16 cellular contexts compared by ENCODE assay signal in the genomic region with DNA sequence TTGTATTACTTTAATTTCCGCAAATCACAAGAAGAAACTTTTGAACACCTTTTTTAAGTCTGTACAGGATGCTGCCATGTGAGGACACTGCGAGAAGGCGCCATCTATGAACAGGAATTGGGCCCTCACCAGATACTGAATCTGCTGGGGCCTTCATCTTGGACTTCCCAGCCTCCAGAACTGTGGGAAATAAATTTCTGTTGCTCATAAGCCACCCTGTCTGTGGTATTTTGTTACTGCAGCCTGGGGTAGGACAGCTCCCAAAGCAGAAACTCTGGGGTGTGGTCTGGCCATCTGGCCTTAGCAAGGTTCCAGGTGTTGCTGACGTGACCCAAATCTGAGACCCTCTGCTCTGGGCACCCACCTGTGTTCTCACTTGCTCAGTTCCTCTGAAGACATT. TPM values are rescaled to one million over a fixed set of nuclear protein-coding genes. Genes with fewer than 3 reads are reported as not detected.
A peak's percentile ranks its signal among the peaks of the same experiment; 100 is the strongest.
DNase-seq lines count a peak whose midpoint lies in the region; ATAC-seq, FAIRE-seq and TF ChIP-seq lines count a peak whose summit lies in the region.
"Had no signal": no experiment of that assay in that cellular context is flagged by ENCODE, and none has a peak within 500 bp of the region (broad histone marks: within the 10 kb centered on the region; RNA-seq: fewer than 3 reads in every experiment).

No MANE protein-coding gene starts in this region.

- WGBS in HepG2 (ENCODE audit: low lambda C conversion rate), result 99% methylated on average over 4 of the region's 4 CpGs
- WGBS in right lobe of liver (ENCODE audit: insufficient coverage, low coverage, low lambda C conversion rate, missing lambda C conversion rate), result 94% methylated on average over 3 of the region's 4 CpGs

- H3K4me1 Mint-ChIP-seq in central memory CD8-positive, alpha-beta T cell, result peaks cover 58% of the 10 kb centered on the region
- peaks cover 42 to 88% of the 10 kb centered on the region in 2 donors for H3K4me1 Mint-ChIP-seq in stimulated activated naive B cell treated with anti-CD40 and anti-IgM and Interleukin-4, amounts not matched to agents 10 μg/mL and 1 μg/mL and 100 μg/mL, for 72 hours

- in situ Hi-C loops in HepG2 (cut with HindIII; ENCODE audit: extremely low pct_ligation_motif_present, low pct_unique_long_range_greater_than_20kb), result loop anchor here (25.0 kb wide), 1 partner anchor 840 kb away; the partner anchor contains the start of genes C2orf49 and TGFBRAP1

- no peak overlapping the region for H3K4me3 Mint-ChIP-seq in central memory CD8-positive, alpha-beta T cell
- no peak overlapping the region for H3K4me3 Mint-ChIP-seq in stimulated activated naive B cell treated with anti-CD40 and anti-IgM and Interleukin-4, amounts not matched to agents 10 μg/mL and 1 μg/mL and 100 μg/mL, for 72 hours

- H3K27ac ChIP-seq in HepG2 (ENCODE audit: extremely low read length, insufficient read depth, low read length), result no peak overlapping the region
- H3K27ac ChIP-seq in right lobe of liver, result no peak overlapping the region
- H3K27ac ChIP-seq in HCT116 (ENCODE audit: low read depth, low read length), result no peak overlapping the region

- H3K4me3 ChIP-seq in HepG2 (replicated peaks in 1 of 3; ENCODE audit: insufficient read depth in 1 of 3, low read depth in 2 of 3, low read length in 3 of 3), result no peak overlapping the region
- no peak overlapping the region for H3K4me3 ChIP-seq in right lobe of liver
- H3K4me3 ChIP-seq in HCT116 (replicated peaks in 1 of 2; ENCODE audit: low read depth in 1 of 2, low read length in 2 of 2), result no peak overlapping the region

- TF ChIP-seq POLR2A in HepG2 (IDR thresholded peaks at IDR 0.05; ENCODE audit: insufficient read depth in 1 of 2, low read depth in 2 of 2, low read length in 2 of 2) (no peak), right lobe of liver (IDR thresholded peaks at IDR 0.05) (no peak), HCT116 (IDR thresholded peaks at IDR 0.05; ENCODE audit: borderline replicate concordance, extremely low read depth, insufficient read depth, insufficient read length) (no peak)

- FAIRE-seq in HepG2 (lab: Jason Lieb, UNC), result no peak
- FAIRE-seq: GM12892, GM19239 had no signal

- H3K27me3 Mint-ChIP-seq in central memory CD8-positive, alpha-beta T cell, result no peaks in the 10 kb centered on the region
- H3K27me3 Mint-ChIP-seq in stimulated activated naive B cell treated with anti-CD40 and anti-IgM and Interleukin-4, amounts not matched to agents 10 μg/mL and 1 μg/mL and 100 μg/mL, for 72 hours, result no peaks in the 10 kb centered on the region
- H3K27me3 Mint-ChIP-seq: CD4-positive, CD25-positive, alpha-beta regulatory T cell had no signal

- TF ChIP-seq EP300 in HepG2 (IDR thresholded peaks at IDR 0.05; ENCODE audit: low read depth in 2 of 2, low read length in 2 of 2) (no peak), HepG2 (CRISPR knock-in tag; IDR thresholded peaks at IDR 0.05; ENCODE audit: borderline replicate concordance) (no peak)

- H3K9ac ChIP-seq in HepG2 (ENCODE audit: insufficient read depth, low read depth, low read length) (no peak overlapping the region), HCT116 (ENCODE audit: low read length) (no peak overlapping the region)

- H3K4me2 ChIP-seq in HepG2 (ENCODE audit: low read depth, low read length) (no peak overlapping the region), HCT116 (ENCODE audit: low read length) (no peak overlapping the region)

- no peak overlapping the region for H2AFZ ChIP-seq in HepG2 (ENCODE audit: low read length)
- no peak overlapping the region for H2AFZ ChIP-seq in HCT116 (ENCODE audit: low read depth, low read length, poor library complexity, severe bottlenecking)

- BruUV-seq in HepG2 (replicated peaks; lab: Mats Ljungman, UMichigan) (no TSS peak), HCT116 (replicated peaks; lab: Mats Ljungman, UMichigan) (no TSS peak)

- RAD21 ChIA-PET in HCT116 (lab: Charles Lee; ENCODE audit: low non-redundant PET in 1 of 2, low total read pairs in 2 of 2, uncharacterized antibody in 2 of 2, unreplicated experiment in 2 of 2), result no interaction called here

- H3K4me1 ChIP-seq in HepG2 (ENCODE audit: insufficient read depth, low read length) (peaks cover 25% of the 10 kb centered on the region), right lobe of liver (no peaks in the 10 kb centered on the region), HCT116 (ENCODE audit: control insufficient read depth in 1 of 2, insufficient read depth in 2 of 2, low read length in 2 of 2) (no peaks in the 10 kb centered on the region)

- H3K27me3 ChIP-seq in HepG2 (ENCODE audit: control insufficient read depth in 1 of 2, insufficient read depth in 2 of 2, low read length in 2 of 2) (no peaks in the 10 kb centered on the region), right lobe of liver (no peaks in the 10 kb centered on the region), HCT116 (ENCODE audit: insufficient read depth, low read length) (no peaks in the 10 kb centered on the region)

- H3K9me2 ChIP-seq in HCT116 (ENCODE audit: insufficient read depth), result no peaks in the 10 kb centered on the region

- CTCF ChIA-PET in HepG2 (lab: Yijun Ruan, JAX; ENCODE audit: low intra/inter-chr PET ratio, low total read pairs), result no interaction called here
- CTCF ChIA-PET in HCT116 (lab: Charles Lee), result no interaction called here

- intact Hi-C loops in HepG2 (cut with micrococcal nuclease; ENCODE audit: unreplicated experiment) (no loop called here), right lobe of liver (cut with DNase I) (no loop called here), HCT116 (cut with micrococcal nuclease) (no loop called here)

- DNase-seq in HepG2 (ENCODE audit: low spot score) (no peak), right lobe of liver (no peak), HCT116 (ENCODE audit: low read depth, low spot score) (no peak), NCI-H2029 treated with DMSO at 0.1 percent for 48 hours (lab: John Stamatoyannopoulos, UW) (no peak), anterior cingulate cortex (lab: John Stamatoyannopoulos, UW) (no peak)
- no peak for DNase-seq in central memory CD8-positive, alpha-beta T cell (ENCODE audit: low spot score in 2 of 2)
- no peak for DNase-seq in stimulated activated naive B cell treated with anti-CD40 and anti-IgM and Interleukin-4, amounts not matched to agents 10 μg/mL and 1 μg/mL and 100 μg/mL, for 72 hours
- DNase-seq in activated CD8-positive, alpha-beta memory T cell treated with anti-CD3 and anti-CD28 coated beads for 24 hours, result no peak
- DNase-seq: CD4-positive, CD25-positive, alpha-beta regulatory T cell; DMS153; DMS79 treated with DMSO at 0.1 percent for 48 hours; GDM1; IMR-90; KG1 had no signal

- POLR2A ChIA-PET in HepG2 (lab: Yijun Ruan, JAX), result interaction anchor here (0.8 to 1.1 kb wide), 2 partner anchors 50 to 53 kb away, joined by 3 read pairs; no protein-coding TSS in a partner anchor
- POLR2A ChIA-PET in HCT116 (lab: Charles Lee), result no interaction called here

- no peaks in the 10 kb centered on the region for H3K9me3 Mint-ChIP-seq in central memory CD8-positive, alpha-beta T cell
- H3K9me3 Mint-ChIP-seq in stimulated activated naive B cell treated with anti-CD40 and anti-IgM and Interleukin-4, amounts not matched to agents 10 μg/mL and 1 μg/mL and 100 μg/mL, for 72 hours, result no peaks in the 10 kb centered on the region
- H3K9me3 Mint-ChIP-seq: CD4-positive, CD25-positive, alpha-beta regulatory T cell had no signal

- H3K9me3 ChIP-seq in HepG2 (ENCODE audit: low read length) (no peaks in the 10 kb centered on the region), right lobe of liver (no peaks in the 10 kb centered on the region), HCT116 (ENCODE audit: control insufficient read depth in 1 of 2, insufficient read depth in 1 of 2, low read depth in 1 of 2, low read length in 2 of 2) (no peaks in the 10 kb centered on the region)

- ATAC-seq in HepG2, result no peak
- no peak for ATAC-seq in right lobe of liver
- peak; percentile 49; the same call in 1 of the 2 replicates for ATAC-seq in HCT116
- ATAC-seq in central memory CD8-positive, alpha-beta T cell (replicated peaks; ENCODE audit: extremely low read depth, poor library complexity, severe bottlenecking), result no peak
- ATAC-seq in stimulated activated naive B cell treated with anti-CD40 and anti-IgM and Interleukin-4, amounts not matched to agents 10 μg/mL and 1 μg/mL and 100 μg/mL, for 72 hours (replicated peaks), result peak; percentile 21 to 27

- peaks cover 9 to 10% of the 10 kb centered on the region in 2 experiments; a peak in 3 of 5 replicates for H3K36me3 ChIP-seq in HepG2 (replicated peaks in 1 of 2; ENCODE audit: control insufficient read depth in 1 of 2, insufficient read depth in 2 of 2, low read length in 2 of 2)
- H3K36me3 ChIP-seq in right lobe of liver, result no peaks in the 10 kb centered on the region
- no peaks in the 10 kb centered on the region for H3K36me3 ChIP-seq in HCT116 (ENCODE audit: control insufficient read depth in 1 of 2, insufficient read depth in 2 of 2, low read length in 2 of 2)

- no peak for TF ChIP-seq RAD21 in HepG2 (CRISPR knock-in tag; IDR thresholded peaks at IDR 0.05)
- TF ChIP-seq RAD21 in HCT116 (IDR thresholded peaks at IDR 0.05; ENCODE audit: low read depth), result no peak

- H4K20me1 ChIP-seq in HepG2 (ENCODE audit: insufficient read depth, low read length) (peaks cover 4% of the 10 kb centered on the region; the same call in 1 of the 2 replicates), HCT116 (ENCODE audit: insufficient read depth) (no peaks in the 10 kb centered on the region)

- no peak for TF ChIP-seq CTCF in HepG2 (CRISPR knock-in tag; IDR thresholded peaks at IDR 0.05)
- no peak for TF ChIP-seq CTCF in right lobe of liver (IDR thresholded peaks at IDR 0.05)
- TF ChIP-seq CTCF in HCT116 (IDR thresholded peaks at IDR 0.05 in 2 of 3, conservative IDR thresholded peaks at IDR 0.05 in 1 of 3; ENCODE audit: borderline replicate concordance in 1 of 3, insufficient read depth in 1 of 3, low read depth in 2 of 3, low read length in 2 of 3), result 0 out of 6 replicates have a peak, but pooled peaks of 1 of the 3 experiments have one; percentile 7

- H3K36me3 Mint-ChIP-seq in central memory CD8-positive, alpha-beta T cell (ENCODE audit: insufficient read depth), result peaks cover 4% of the 10 kb centered on the region
- peaks cover 20 to 45% of the 10 kb centered on the region in 2 donors for H3K36me3 Mint-ChIP-seq in stimulated activated naive B cell treated with anti-CD40 and anti-IgM and Interleukin-4, amounts not matched to agents 10 μg/mL and 1 μg/mL and 100 μg/mL, for 72 hours

- H3K27ac Mint-ChIP-seq in central memory CD8-positive, alpha-beta T cell (ENCODE audit: low read depth), result peak overlapping the region; percentile 27
- H3K27ac Mint-ChIP-seq in stimulated activated naive B cell treated with anti-CD40 and anti-IgM and Interleukin-4, amounts not matched to agents 10 μg/mL and 1 μg/mL and 100 μg/mL, for 72 hours, result no peak overlapping the region

- H3K79me2 ChIP-seq in HepG2 (ENCODE audit: insufficient read depth, low read length) (peaks cover 63% of the 10 kb centered on the region), HCT116 (ENCODE audit: insufficient read depth, low read length) (peaks cover 76% of the 10 kb centered on the region)

RNA-seq across cellular contexts. Expression of gene UXS1, which starts 16.5 kb away (rescaled TPM):
- total RNA-seq in HepG2 (2016; rRNA removed; fragmentation: Illumina TruSeq; extraction: Trizol) (35.4 and 53.3 TPM in 2 replicates), right lobe of liver (10 to 100 TPM in 5 of 6 experiments, 1 to 10 TPM in 1; 8.2 to 56.2 (median 14.0) TPM), HCT116 (2021; ENCODE audit: unreplicated experiment) (45.7 TPM)
- total RNA-seq in HepG2 (2016; cell fraction: cytosol; rRNA removed; fragmentation: Illumina TruSeq; extraction: Trizol; ENCODE audit: low read depth), result 213 and 242 TPM in 2 replicates
- 35.4 and 55.0 TPM in 2 replicates for total RNA-seq in HepG2 (2016; cell fraction: insoluble cytoplasmic fraction; rRNA removed; fragmentation: Illumina TruSeq; extraction: Trizol)
- total RNA-seq in HepG2 (2016; cell fraction: membrane; rRNA removed; fragmentation: Illumina TruSeq; extraction: Trizol), result 82.8 and 94.5 TPM in 2 replicates
- total RNA-seq in HepG2 (2016; cell fraction: nucleus; rRNA removed; fragmentation: Illumina TruSeq; extraction: Trizol), result 81.3 and 87.6 TPM in 2 replicates
- 110 and 117 TPM in 2 replicates for polyA plus RNA-seq in HepG2 (2011; rRNA removed)
- 84.0 and 87.5 TPM in 2 replicates for polyA plus RNA-seq in HepG2 (2011; cell fraction: cytosol; rRNA removed)
- 63.2 and 66.8 TPM in 2 replicates for polyA plus RNA-seq in HepG2 (2011; cell fraction: nucleus; rRNA removed)
- 66.7 and 76.7 TPM in 2 replicates for polyA plus RNA-seq in HepG2 (2012)
- 24.5 and 28.9 TPM in 2 replicates for polyA plus RNA-seq in HepG2 (2016; cell fraction: cytosol; fragmentation: Illumina TruSeq; extraction: Trizol; ENCODE audit: low read depth)
- 51.5 and 54.9 TPM in 2 replicates for polyA plus RNA-seq in HepG2 (2016; cell fraction: insoluble cytoplasmic fraction; fragmentation: Illumina TruSeq; extraction: Trizol; ENCODE audit: low read depth)
- 39.9 TPM in 2 replicates for polyA plus RNA-seq in HepG2 (2016; cell fraction: membrane; fragmentation: Illumina TruSeq; extraction: Trizol; ENCODE audit: low read depth)
- 128 and 133 TPM in 2 replicates for polyA plus RNA-seq in HepG2 (2016; cell fraction: nucleus; fragmentation: Illumina TruSeq; extraction: Trizol; ENCODE audit: insufficient read depth, low read depth)
- polyA minus RNA-seq in HepG2 (2011; rRNA and poly(A)+ RNA removed; ENCODE audit: low replicate concordance), result 33.9 and 171 TPM in 2 replicates
- 65.9 and 83.0 TPM in 2 replicates for polyA minus RNA-seq in HepG2 (2011; cell fraction: cytosol; rRNA and poly(A)+ RNA removed)
- 109 TPM in 2 replicates for polyA minus RNA-seq in HepG2 (2011; cell fraction: nucleus; rRNA and poly(A)+ RNA removed)
- 42.0 and 51.8 TPM in 2 replicates for polyA plus RNA-seq in HCT116 (2012)

Comparison
In these comparisons a context has a peak if more than half of its experiments do, and no peak if none do; other contexts are left out.
1. ATAC-seq: peak in HCT116 (single experiment) and stimulated activated naive B cell treated with anti-CD40 and anti-IgM and Interleukin-4, amounts not matched to agents 10 μg/mL and 1 μg/mL and 100 μg/mL, for 72 hours (2 of 2); none in HepG2 (single experiment), right lobe of liver (0 of 4) and central memory CD8-positive, alpha-beta T cell (single experiment).